In genomic region chr21:39221997-39222486, GRCh38 we compare ENCODE assay signal across 20 cellular contexts. TPM values are rescaled to one million over a fixed set of nuclear protein-coding genes. Genes with fewer than 3 reads are reported as not detected.
DNase-seq lines count a peak whose midpoint lies in the region; ATAC-seq and TF ChIP-seq lines count a peak whose summit lies in the region.
"Had no signal": no experiment of that assay in that cellular context is flagged by ENCODE, and none has a peak within 500 bp of the region (broad histone marks: within the 10 kb centered on the region; RNA-seq: fewer than 3 reads in every experiment).

No MANE protein-coding gene starts in this region.

- H3K27me3 ChIP-seq in thyroid gland: no peaks in the 10 kb centered on the region

- peaks cover 10% of the 10 kb centered on the region for H3K4me1 Mint-ChIP-seq in activated T-cell treated with anti-CD3 and anti-CD28 coated beads, Interleukin-2, amount 50 U/mL, for 72 hours (ENCODE audit: low read depth)
- H3K4me1 Mint-ChIP-seq in natural killer cell treated with Interleukin-12 subunit alpha and Interleukin-12 subunit beta and Interleukin-15 and Interleukin-18, amount 100 ng/mL, for 72 hours (ENCODE audit: low read depth in 2 of 2): peaks cover 0 to 7% of the 10 kb centered on the region in 2 donors

- CTCF ChIA-PET in OCI-LY7 (lab: Charles Lee; ENCODE audit: unreplicated experiment): no interaction called here

- no peaks in the 10 kb centered on the region for H3K27me3 Mint-ChIP-seq in activated T-cell treated with anti-CD3 and anti-CD28 coated beads, Interleukin-2, amount 50 U/mL, for 72 hours (ENCODE audit: low read depth)
- H3K27me3 Mint-ChIP-seq in natural killer cell treated with Interleukin-12 subunit alpha and Interleukin-12 subunit beta and Interleukin-15 and Interleukin-18, amount 100 ng/mL, for 72 hours: no peaks in the 10 kb centered on the region
- H3K27me3 Mint-ChIP-seq: CD8-positive, alpha-beta memory T cell had no signal

- no peak overlapping the region for H3K4me3 Mint-ChIP-seq in activated T-cell treated with anti-CD3 and anti-CD28 coated beads, Interleukin-2, amount 50 U/mL, for 72 hours
- no peak overlapping the region for H3K4me3 Mint-ChIP-seq in natural killer cell treated with Interleukin-12 subunit alpha and Interleukin-12 subunit beta and Interleukin-15 and Interleukin-18, amount 100 ng/mL, for 72 hours
- H3K4me3 Mint-ChIP-seq: CD8-positive, alpha-beta memory T cell had no signal

- H3K4me2 ChIP-seq in OCI-LY7 (ENCODE audit: low read length): no peak overlapping the region

- H3K4me3 ChIP-seq in OCI-LY7 (ENCODE audit: low read depth, low read length, poor library complexity, severe bottlenecking): no peak overlapping the region
- no peak overlapping the region for H3K4me3 ChIP-seq in thyroid gland (replicated peaks in 1 of 3)

- TF ChIP-seq CTCF in OCI-LY7 (conservative IDR thresholded peaks at IDR 0.05; ENCODE audit: low read length) (no peak), thyroid gland (IDR thresholded peaks at IDR 0.05) (no peak)

- BruUV-seq in OCI-LY7 (replicated peaks; lab: Mats Ljungman, UMichigan): TSS peak; percentile 6

- H3K9me3 ChIP-seq in OCI-LY7 (ENCODE audit: low read length): no peaks in the 10 kb centered on the region
- no peaks in the 10 kb centered on the region for H3K9me3 ChIP-seq in thyroid gland

- H3K4me1 ChIP-seq in OCI-LY7 (ENCODE audit: insufficient read depth, low read length, poor library complexity, severe bottlenecking): no peaks in the 10 kb centered on the region
- peaks cover 14 to 18% of the 10 kb centered on the region in 2 donors for H3K4me1 ChIP-seq in thyroid gland

- ATAC-seq in activated T-cell treated with anti-CD3 and anti-CD28 coated beads, Interleukin-2, amount 50 U/mL, for 72 hours (replicated peaks in 1 of 2): no peak
- ATAC-seq in natural killer cell treated with Interleukin-12 subunit alpha and Interleukin-12 subunit beta and Interleukin-15 and Interleukin-18, amount 100 ng/mL, for 72 hours: no peak
- ATAC-seq: HCT116 had no signal

- H3K9me3 Mint-ChIP-seq in activated T-cell treated with anti-CD3 and anti-CD28 coated beads, Interleukin-2, amount 50 U/mL, for 72 hours: no peaks in the 10 kb centered on the region
- H3K9me3 Mint-ChIP-seq in natural killer cell treated with Interleukin-12 subunit alpha and Interleukin-12 subunit beta and Interleukin-15 and Interleukin-18, amount 100 ng/mL, for 72 hours: no peaks in the 10 kb centered on the region
- H3K9me3 Mint-ChIP-seq: CD8-positive, alpha-beta memory T cell had no signal

- no peak for DNase-seq in activated T-cell treated with anti-CD3 and anti-CD28 coated beads, Interleukin-2, amount 50 U/mL, for 72 hours
- DNase-seq in activated T-cell treated with anti-CD3 and anti-CD28 coated beads for 4 hours (no peak), OCI-LY7 (ENCODE audit: low spot score) (no peak), epithelial cell of prostate (ENCODE audit: low read depth, low spot score) (no peak), thyroid gland (no peak), NCI-H774 (lab: John Stamatoyannopoulos, UW) (no peak)
- DNase-seq in natural killer cell treated with Interleukin-12 subunit alpha and Interleukin-12 subunit beta and Interleukin-15 and Interleukin-18, amount 100 ng/mL, for 72 hours (ENCODE audit: low spot score): no peak
- DNase-seq: 8988T; C1 segment of cervical spinal cord; Calu3; CD8-positive, alpha-beta memory T cell; Karpas-422; NCI-H1417; NCI-H1694 treated with DMSO at 0.1 percent for 48 hours; NCI-H2081 treated with DMSO at 0.1 percent for 48 hours; NCI-H2171 treated with DMSO at 0.1 percent for 48 hours; NCI-H446; NCI-H526; SHP77 had no signal

- peaks cover 4 to 26% of the 10 kb centered on the region in 2 donors for H3K36me3 Mint-ChIP-seq in activated T-cell treated with anti-CD3 and anti-CD28 coated beads, Interleukin-2, amount 50 U/mL, for 72 hours (ENCODE audit: insufficient read depth in 2 of 2)
- H3K36me3 Mint-ChIP-seq in natural killer cell treated with Interleukin-12 subunit alpha and Interleukin-12 subunit beta and Interleukin-15 and Interleukin-18, amount 100 ng/mL, for 72 hours: peaks cover 16% of the 10 kb centered on the region

- H3K27ac ChIP-seq in OCI-LY7 (ENCODE audit: low read depth, low read length, poor library complexity, severe bottlenecking) (no peak overlapping the region), epithelial cell of prostate (peak overlapping the region; percentile 25), thyroid gland (peak overlapping the region; percentile 16 to 47 (median 37))

- no peaks in the 10 kb centered on the region for H4K20me1 ChIP-seq in OCI-LY7 (ENCODE audit: insufficient read depth, low read length)

- peak overlapping the region; percentile 8 for H3K27ac Mint-ChIP-seq in activated T-cell treated with anti-CD3 and anti-CD28 coated beads, Interleukin-2, amount 50 U/mL, for 72 hours
- H3K27ac Mint-ChIP-seq in natural killer cell treated with Interleukin-12 subunit alpha and Interleukin-12 subunit beta and Interleukin-15 and Interleukin-18, amount 100 ng/mL, for 72 hours: no peak overlapping the region

- no peaks in the 10 kb centered on the region for H3K79me2 ChIP-seq in OCI-LY7 (ENCODE audit: insufficient read depth, low read depth, low read length)

- intact Hi-C loops in OCI-LY7 (cut with micrococcal nuclease; ENCODE audit: unreplicated experiment) (no loop called here), thyroid gland (cut with DNase I) (no loop called here)

- H2AFZ ChIP-seq in OCI-LY7 (ENCODE audit: low read length): no peak overlapping the region

- H3K36me3 ChIP-seq in OCI-LY7 (ENCODE audit: insufficient read depth, low read length) (peaks cover 80% of the 10 kb centered on the region), thyroid gland (peaks cover 4 to 9% of the 10 kb centered on the region in 2 donors)

- WGBS in thyroid gland, 2 donors: 73 to 78% methylated on average over 3 of the region's 3 CpGs

- no peaks in the 10 kb centered on the region for H3K9me2 ChIP-seq in OCI-LY7 (ENCODE audit: insufficient read depth, low read length)

- TF ChIP-seq POLR2A in thyroid gland (IDR thresholded peaks at IDR 0.05): no peak

- POLR2A ChIA-PET in OCI-LY7 (lab: Charles Lee): no interaction called here

RNA-seq across cellular contexts. Expression of gene PSMG1, which starts 38.8 kb away (rescaled TPM):
- total RNA-seq in activated T-cell treated with anti-CD3 and anti-CD28 coated beads, Interleukin-2, amount 50 U/mL, for 72 hours: 100 to 1,000 TPM in 1 of 2 donors, 10 to 100 TPM in 1; 98.7 to 113 TPM
- 76.9 and 87.2 TPM in 2 replicates for total RNA-seq in OCI-LY7 (2014; rRNA removed; shearing (Covaris generic))
- total RNA-seq in OCI-LY7 (2022) (123 and 125 TPM in 2 replicates), thyroid gland (10 to 100 TPM; 33.0 to 54.2 (median 42.6) TPM)
- 10 to 100 TPM; 60.0 to 68.9 TPM for total RNA-seq in natural killer cell treated with Interleukin-12 subunit alpha and Interleukin-12 subunit beta and Interleukin-15 and Interleukin-18, amount 100 ng/mL, for 72 hours
